ENCODE assay signal across 20 cellular contexts in the genomic region with DNA sequence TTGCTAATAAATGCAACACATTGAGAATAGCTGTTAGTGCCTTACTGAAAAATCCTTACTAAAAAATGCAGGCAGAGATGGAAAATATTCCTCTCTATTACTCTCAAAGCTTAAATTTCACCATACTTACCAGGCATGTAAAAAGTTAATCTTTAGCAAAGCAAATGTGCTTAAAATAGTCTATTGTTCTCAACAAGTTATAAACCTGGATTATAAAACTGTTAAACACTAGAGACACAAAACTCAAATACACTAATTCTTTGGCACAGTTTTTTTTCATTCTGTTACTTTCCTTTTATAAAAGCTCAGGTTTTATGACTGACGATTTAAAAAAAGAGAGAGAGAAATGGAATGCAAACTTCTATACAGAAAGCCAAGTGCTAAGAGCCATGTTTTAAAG.
"Had no signal": no experiment of that assay in that cellular context is flagged by ENCODE, and none has a peak within 500 bp of the region (broad histone marks: within the 10 kb centered on the region; RNA-seq: fewer than 3 reads in every experiment).

No MANE protein-coding gene starts in this region.

- H3K4me3 Mint-ChIP-seq: activated naive CD8-positive, alpha-beta T cell treated with anti-CD3 and anti-CD28 coated beads for 36 hours; activated T-cell treated with anti-CD3 and anti-CD28 coated beads, Interleukin-2, amount 50 U/mL, for 4 hours; central memory CD8-positive, alpha-beta T cell; memory B cell; naive thymus-derived CD4-positive, alpha-beta T cell; neural progenitor cell had no signal

- H3K27ac Mint-ChIP-seq: activated naive CD8-positive, alpha-beta T cell treated with anti-CD3 and anti-CD28 coated beads for 36 hours; memory B cell; naive thymus-derived CD4-positive, alpha-beta T cell; neural progenitor cell had no signal

- DNase-seq: activated CD4-positive, alpha-beta T cell treated with anti-CD3 and anti-CD28 coated beads, Interleukin-2, amount 50 U/mL, for 4 hours; activated CD8-positive, alpha-beta memory T cell treated with anti-CD3 and anti-CD28 coated beads for 24 hours; activated CD8-positive, alpha-beta memory T cell treated with anti-CD3 and anti-CD28 coated beads, Interleukin-2, amount 50 U/mL, for 4 hours; activated naive CD4-positive, alpha-beta T cell treated with Interleukin-2 at 50 U/mL for 16 hours; activated naive CD8-positive, alpha-beta T cell treated with anti-CD3 and anti-CD28 coated beads for 36 hours; activated T-cell treated with anti-CD3 and anti-CD28 coated beads, Interleukin-2, amount 50 U/mL, for 4 hours; esophagus squamous epithelium; naive thymus-derived CD4-positive, alpha-beta T cell; posterior cingulate gyrus; stimulated activated CD4-positive, alpha-beta T cell treated with anti-CD3 and anti-CD28 coated beads, Interleukin-12 subunit alpha, Interleukin-12 subunit beta, amount 100 ng/mL, for 4 hours; stimulated activated CD4-positive, alpha-beta T cell treated with anti-CD3 and anti-CD28 coated beads, Interleukin-4, amount 100 ng/mL, for 4 hours; stimulated activated naive CD8-positive, alpha-beta T cell treated with anti-CD3 and anti-CD28 coated beads, Interleukin-15, Interleukin-2, amounts not matched to agents 100 U/mL and 50 U/mL, for 24 hours; T-helper 1 cell; upper lobe of right lung; WERI-Rb-1 had no signal

- H3K4me2 ChIP-seq: neural progenitor cell had no signal

- H3K27me3 Mint-ChIP-seq: activated naive CD8-positive, alpha-beta T cell treated with anti-CD3 and anti-CD28 coated beads for 36 hours; central memory CD8-positive, alpha-beta T cell had no signal

- H3K9me3 ChIP-seq: breast epithelium, esophagus squamous epithelium, upper lobe of right lung had no signal

- H3K27ac ChIP-seq: coronary artery, esophagus squamous epithelium, neural progenitor cell, upper lobe of right lung, WERI-Rb-1 had no signal

- H3K4me3 ChIP-seq: breast epithelium, coronary artery, esophagus squamous epithelium, neural progenitor cell, upper lobe of right lung had no signal

- H3K4me1 Mint-ChIP-seq: activated naive CD8-positive, alpha-beta T cell treated with anti-CD3 and anti-CD28 coated beads for 36 hours; central memory CD8-positive, alpha-beta T cell; memory B cell; naive thymus-derived CD4-positive, alpha-beta T cell had no signal

- ATAC-seq: activated T-cell treated with anti-CD3 and anti-CD28 coated beads, Interleukin-2, amount 50 U/mL, for 4 hours; naive thymus-derived CD4-positive, alpha-beta T cell; stimulated activated naive CD8-positive, alpha-beta T cell treated with anti-CD3 and anti-CD28 coated beads, Interleukin-15, Interleukin-2, amounts not matched to agents 100 U/mL and 50 U/mL, for 24 hours; upper lobe of right lung had no signal

- H2AFZ ChIP-seq: neural progenitor cell had no signal

- H3K36me3 Mint-ChIP-seq: activated naive CD8-positive, alpha-beta T cell treated with anti-CD3 and anti-CD28 coated beads for 36 hours; memory B cell; naive thymus-derived CD4-positive, alpha-beta T cell; neural progenitor cell had no signal

- H3K36me3 ChIP-seq: breast epithelium, esophagus squamous epithelium, neural progenitor cell, upper lobe of right lung, WERI-Rb-1 had no signal

- H3K27me3 ChIP-seq: breast epithelium, neural progenitor cell, upper lobe of right lung had no signal

- H3K9ac ChIP-seq: neural progenitor cell had no signal

- H3K9me3 Mint-ChIP-seq: activated naive CD8-positive, alpha-beta T cell treated with anti-CD3 and anti-CD28 coated beads for 36 hours; activated T-cell treated with anti-CD3 and anti-CD28 coated beads, Interleukin-2, amount 50 U/mL, for 4 hours; central memory CD8-positive, alpha-beta T cell; memory B cell; neural progenitor cell had no signal
